8 cellular contexts compared by ENCODE assay signal in the genomic region with DNA sequence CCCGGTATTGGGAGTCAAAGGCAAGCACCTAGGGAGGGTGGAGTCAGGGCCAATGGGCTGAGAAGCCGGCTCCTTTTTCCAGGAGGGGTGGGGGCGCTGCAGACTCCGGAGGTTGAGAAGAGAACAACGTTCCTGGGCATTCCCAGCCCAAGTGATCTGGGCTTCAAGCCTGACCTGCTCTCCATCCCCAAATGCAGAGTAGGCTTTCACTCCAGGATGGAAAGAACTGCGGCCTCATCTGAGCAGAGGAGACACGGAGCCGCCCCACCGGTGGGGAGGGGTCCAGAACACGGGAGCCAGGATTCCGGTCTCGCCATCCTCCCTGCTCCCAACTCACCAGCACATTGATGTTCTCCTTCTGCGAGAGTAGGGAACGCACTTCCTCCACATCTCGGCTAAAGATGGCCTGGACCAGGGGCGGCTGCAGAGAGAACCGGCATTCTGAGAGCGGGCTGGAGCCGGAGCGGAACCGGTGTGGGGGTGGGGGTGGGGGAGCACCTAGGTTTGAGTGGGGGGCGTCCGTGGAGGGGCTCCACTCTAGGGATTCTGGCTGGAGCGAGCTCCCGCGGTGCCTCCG. TPM values are rescaled to one million over a fixed set of nuclear protein-coding genes. Genes with fewer than 3 reads are reported as not detected.
A peak's percentile ranks its signal among the peaks of the same experiment; 100 is the strongest.
DNase-seq lines count a peak whose midpoint lies in the region; ATAC-seq, FAIRE-seq and TF ChIP-seq lines count a peak whose summit lies in the region.

No MANE protein-coding gene starts in this region.

- H3K36me3 Mint-ChIP-seq in activated T-helper 1 cell treated with anti-CD3 and anti-CD28 coated beads, Interleukin-12 subunit alpha, Interleukin-12 subunit beta, Interleukin-2, Interleukin-4 antibody, amounts not matched to agents 30 ng/mL and 10 ng/mL and 1 ng/mL, durations not matched to agents 14 hours and 24 hours and 36 hours (ENCODE audit: low read depth): peaks cover 15% of the 10 kb centered on the region

- peak overlapping the region; percentile 85 to 93 for H3K27ac ChIP-seq in right atrium auricular region

- H3K4me1 ChIP-seq in right atrium auricular region: peaks cover 0 to 22% of the 10 kb centered on the region in 2 donors

- H3K27me3 Mint-ChIP-seq in activated T-helper 1 cell treated with anti-CD3 and anti-CD28 coated beads, Interleukin-12 subunit alpha, Interleukin-12 subunit beta, Interleukin-2, Interleukin-4 antibody, amounts not matched to agents 30 ng/mL and 10 ng/mL and 1 ng/mL, durations not matched to agents 14 hours and 24 hours and 36 hours (ENCODE audit: insufficient read depth): no peaks in the 10 kb centered on the region

- POLR2A ChIA-PET in AG04449 (lab: Yijun Ruan, JAX): interaction anchor here (0.6 to 3.3 kb wide), 9 partner anchors 10 to 228 kb away, joined by 3 to 19 read pairs (median 5); partner anchors contain the start of genes COQ10A and RNF41

- TF ChIP-seq CTCF in AG04449 (IDR thresholded peaks at IDR 0.05; ENCODE audit: insufficient read depth, low read length, missing control alignments): no peak
- TF ChIP-seq CTCF in right atrium auricular region (IDR thresholded peaks at IDR 0.05): no peak

- no peak for TF ChIP-seq POLR2A in GM12891 (IDR thresholded peaks at IDR 0.05; ENCODE audit: low read depth, low read length)

- DNase-seq in AG04449 (ENCODE audit: low read depth, low spot score) (no peak), GM12891 (ENCODE audit: insufficient read length, low spot score) (no peak), KBM-7 (peak; percentile 30), right atrium auricular region (ENCODE audit: low spot score) (no peak), retina (peak; percentile 46), COLO829 (ENCODE audit: low spot score) (no peak)
- no peak for DNase-seq in activated T-helper 1 cell treated with anti-CD3 and anti-CD28 coated beads, Interleukin-12 subunit alpha, Interleukin-12 subunit beta, Interleukin-2, Interleukin-4 antibody, amounts not matched to agents 30 ng/mL and 10 ng/mL and 1 ng/mL, durations not matched to agents 14 hours and 24 hours and 36 hours (ENCODE audit: low spot score)

- peaks cover 22% of the 10 kb centered on the region for H3K4me1 Mint-ChIP-seq in activated T-helper 1 cell treated with anti-CD3 and anti-CD28 coated beads, Interleukin-12 subunit alpha, Interleukin-12 subunit beta, Interleukin-2, Interleukin-4 antibody, amounts not matched to agents 30 ng/mL and 10 ng/mL and 1 ng/mL, durations not matched to agents 14 hours and 24 hours and 36 hours (ENCODE audit: low read depth)

- FAIRE-seq in GM12891 (lab: Jason Lieb, UNC): peak; percentile 50

- peak overlapping the region; percentile 83 for H3K27ac Mint-ChIP-seq in activated T-helper 1 cell treated with anti-CD3 and anti-CD28 coated beads, Interleukin-12 subunit alpha, Interleukin-12 subunit beta, Interleukin-2, Interleukin-4 antibody, amounts not matched to agents 30 ng/mL and 10 ng/mL and 1 ng/mL, durations not matched to agents 14 hours and 24 hours and 36 hours

- CTCF ChIA-PET in AG04449 (lab: Yijun Ruan, JAX): interaction anchor here (0.6 to 9.8 kb wide), 41 partner anchors 10 to 211 kb away, joined by 3 to 87 read pairs (median 5); partner anchors contain the start of genes COQ10A, ESYT1, RNF41 and SLC39A5

- peaks cover 42% of the 10 kb centered on the region for H3K36me3 ChIP-seq in right atrium auricular region

- H3K9me3 Mint-ChIP-seq in activated T-helper 1 cell treated with anti-CD3 and anti-CD28 coated beads, Interleukin-12 subunit alpha, Interleukin-12 subunit beta, Interleukin-2, Interleukin-4 antibody, amounts not matched to agents 30 ng/mL and 10 ng/mL and 1 ng/mL, durations not matched to agents 14 hours and 24 hours and 36 hours: no peaks in the 10 kb centered on the region

- intact Hi-C loops in activated T-helper 1 cell treated with anti-CD3 and anti-CD28 coated beads, Interleukin-12 subunit alpha, Interleukin-12 subunit beta, Interleukin-2, Interleukin-4 antibody, amounts not matched to agents 30 ng/mL and 10 ng/mL and 1 ng/mL, durations not matched to agents 14 hours and 24 hours and 36 hours (cut with micrococcal nuclease): loop anchor here (1.0 to 5.0 kb wide), 9 partner anchors 9 to 211 kb away; partner anchors contain the start of genes COQ10A, CS, NABP2 and SPRYD4

- H3K4me3 ChIP-seq in AG04449 (ENCODE audit: low read depth, low read length) (peak overlapping the region; percentile 80), right atrium auricular region (peak overlapping the region; percentile 95 to 98)

- peak overlapping the region; percentile 90 for H3K4me3 Mint-ChIP-seq in activated T-helper 1 cell treated with anti-CD3 and anti-CD28 coated beads, Interleukin-12 subunit alpha, Interleukin-12 subunit beta, Interleukin-2, Interleukin-4 antibody, amounts not matched to agents 30 ng/mL and 10 ng/mL and 1 ng/mL, durations not matched to agents 14 hours and 24 hours and 36 hours

- H3K9me3 ChIP-seq in right atrium auricular region: no peaks in the 10 kb centered on the region

- H3K27me3 ChIP-seq in right atrium auricular region: no peaks in the 10 kb centered on the region

- ATAC-seq in HG03460 (IDR thresholded peaks at IDR 0.05; ENCODE audit: unreplicated experiment): no peak

- in situ Hi-C loops in KBM-7 (cut with MboI; ENCODE audit: low pct_unique_long_range_greater_than_20kb, low sequenced_read_pairs): no loop called here

TF ChIP-seq in GM12891, 5 proteins besides CTCF, POLR2A, EP300 and RAD21:
- TF ChIP-seq PAX5 (IDR thresholded peaks at IDR 0.05; ENCODE audit: insufficient read depth, low read length, severe bottlenecking) (no peak), SPI1 (IDR thresholded peaks at IDR 0.05; ENCODE audit: low read depth, low read length) (no peak), TAF1 (IDR thresholded peaks at IDR 0.05; ENCODE audit: low read depth, low read length) (no peak), POLR2AphosphoS5 (IDR thresholded peaks at IDR 0.05; ENCODE audit: low read depth, low read length) (no peak), POU2F2 (IDR thresholded peaks at IDR 0.05; ENCODE audit: low read depth, low read length) (no peak)
TF ChIP-seq in GM12891: peak in this region for 0.

RNA-seq across cellular contexts. Expression of gene ANKRD52, which starts 0.6 kb away (rescaled TPM):
- 14.7 TPM for polyA plus RNA-seq in GM12891 (2012; ENCODE audit: low read depth, missing spikeins)
- total RNA-seq in activated T-helper 1 cell treated with anti-CD3 and anti-CD28 coated beads, Interleukin-12 subunit alpha, Interleukin-12 subunit beta, Interleukin-2, Interleukin-4 antibody, amounts not matched to agents 30 ng/mL and 10 ng/mL and 1 ng/mL, durations not matched to agents 14 hours and 24 hours and 36 hours: 71.0 and 83.9 TPM in 2 replicates
- total RNA-seq in right atrium auricular region: 10 to 100 TPM; 12.4 to 22.1 TPM

RNA-seq across cellular contexts. Expression of gene COQ10A, which starts 9.2 kb away (rescaled TPM):
- polyA plus RNA-seq in GM12891 (2012; ENCODE audit: low read depth, missing spikeins): 4.4 TPM
- total RNA-seq in activated T-helper 1 cell treated with anti-CD3 and anti-CD28 coated beads, Interleukin-12 subunit alpha, Interleukin-12 subunit beta, Interleukin-2, Interleukin-4 antibody, amounts not matched to agents 30 ng/mL and 10 ng/mL and 1 ng/mL, durations not matched to agents 14 hours and 24 hours and 36 hours: 17.8 and 18.0 TPM in 2 replicates
- 100 to 1,000 TPM in 1 of 2 donors, 10 to 100 TPM in 1; 68.5 to 149 TPM for total RNA-seq in right atrium auricular region

RNA-seq across cellular contexts. Expression of gene SLC39A5, which starts 27.7 kb away (rescaled TPM):
- polyA plus RNA-seq in GM12891 (2012; ENCODE audit: low read depth, missing spikeins): 0.24 TPM
- 0.54 and 1.4 TPM in 2 replicates for total RNA-seq in activated T-helper 1 cell treated with anti-CD3 and anti-CD28 coated beads, Interleukin-12 subunit alpha, Interleukin-12 subunit beta, Interleukin-2, Interleukin-4 antibody, amounts not matched to agents 30 ng/mL and 10 ng/mL and 1 ng/mL, durations not matched to agents 14 hours and 24 hours and 36 hours
- not detected for total RNA-seq in right atrium auricular region

RNA-seq across cellular contexts. Expression of gene NABP2, which starts 33.4 kb away (rescaled TPM):
- polyA plus RNA-seq in GM12891 (2012; ENCODE audit: low read depth, missing spikeins): 39.2 TPM
- total RNA-seq in activated T-helper 1 cell treated with anti-CD3 and anti-CD28 coated beads, Interleukin-12 subunit alpha, Interleukin-12 subunit beta, Interleukin-2, Interleukin-4 antibody, amounts not matched to agents 30 ng/mL and 10 ng/mL and 1 ng/mL, durations not matched to agents 14 hours and 24 hours and 36 hours: 97.5 and 102 TPM in 2 replicates
- 10 to 100 TPM; 19.7 to 23.6 TPM for total RNA-seq in right atrium auricular region

RNA-seq across cellular contexts. Expression of gene RNF41, which starts 35.9 kb away (rescaled TPM):
- 14.9 TPM for polyA plus RNA-seq in GM12891 (2012; ENCODE audit: low read depth, missing spikeins)
- 46.9 and 47.2 TPM in 2 replicates for total RNA-seq in activated T-helper 1 cell treated with anti-CD3 and anti-CD28 coated beads, Interleukin-12 subunit alpha, Interleukin-12 subunit beta, Interleukin-2, Interleukin-4 antibody, amounts not matched to agents 30 ng/mL and 10 ng/mL and 1 ng/mL, durations not matched to agents 14 hours and 24 hours and 36 hours
- 10 to 100 TPM; 45.1 to 88.4 TPM for total RNA-seq in right atrium auricular region

Comparison
In these comparisons a context has a peak if more than half of its experiments do, and no peak if none do; other contexts are left out.
1. DNase-seq: peak in KBM-7 (single experiment) and retina (single experiment); none in AG04449 (single experiment), GM12891 (single experiment), activated T-helper 1 cell treated with anti-CD3 and anti-CD28 coated beads, Interleukin-12 subunit alpha, Interleukin-12 subunit beta, Interleukin-2, Interleukin-4 antibody, amounts not matched to agents 30 ng/mL and 10 ng/mL and 1 ng/mL, durations not matched to agents 14 hours and 24 hours and 36 hours (single experiment), right atrium auricular region (single experiment) and COLO829 (single experiment).